ENCODE assay signal across 8 cellular contexts in the genomic region with DNA sequence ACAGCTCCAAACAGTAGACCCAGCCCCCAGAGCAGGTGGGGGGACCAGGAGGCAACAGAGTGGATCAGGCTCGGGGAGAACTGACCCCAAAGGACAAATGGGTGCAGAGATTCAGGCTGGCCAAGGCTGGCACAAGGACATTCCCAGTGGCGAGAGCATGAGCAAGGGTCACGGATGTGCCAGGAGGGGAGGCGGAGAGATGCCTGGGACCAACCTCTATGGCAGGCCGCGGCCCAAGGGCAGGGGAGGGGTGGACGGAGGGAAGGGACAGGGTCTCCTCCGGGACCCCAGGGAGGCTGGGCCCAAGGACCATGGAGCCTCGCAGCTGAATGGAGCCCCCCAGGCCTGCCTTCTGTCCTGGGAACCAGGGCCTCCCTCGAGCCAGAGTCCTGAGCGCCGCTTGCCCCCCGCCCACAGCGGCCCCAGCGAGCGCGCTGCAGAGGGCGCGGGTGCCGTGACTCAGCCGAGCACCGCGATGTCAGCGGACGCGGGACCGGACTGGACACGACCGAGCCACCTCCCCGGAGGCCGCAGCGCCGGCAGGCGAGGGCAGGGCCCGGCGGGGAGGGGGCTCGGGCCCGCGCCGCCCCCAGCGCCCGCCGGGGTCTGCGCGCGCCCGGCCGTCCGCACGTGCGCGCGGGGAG. TPM values are rescaled to one million over a fixed set of nuclear protein-coding genes. Genes with fewer than 3 reads are reported as not detected.
DNase-seq lines count a peak whose midpoint lies in the region; ATAC-seq and TF ChIP-seq lines count a peak whose summit lies in the region.

No MANE protein-coding gene starts in this region.

- intact Hi-C loops in spleen (cut with DNase I; ENCODE audit: low total_unique reads): no loop called here

- H3K27ac ChIP-seq in iPS DF 6.9 (ENCODE audit: low read length): no peak overlapping the region
- peak overlapping the region in 6 of 8 donors; percentile 13 to 93 (median 56) for H3K27ac ChIP-seq in spleen

- H3K4me3 Mint-ChIP-seq in activated CD8-positive, alpha-beta T cell treated with anti-CD3 and anti-CD28 coated beads, Interleukin-2, amount 10 ng/mL, durations not matched to agents 7 days and 5 days: peak overlapping the region; percentile 78

- no peak for TF ChIP-seq CTCF in spleen (IDR thresholded peaks at IDR 0.05 in 8 of 11, conservative IDR thresholded peaks at IDR 0.05 in 3 of 11)

- no peaks in the 10 kb centered on the region for H3K36me3 Mint-ChIP-seq in activated CD8-positive, alpha-beta T cell treated with anti-CD3 and anti-CD28 coated beads, Interleukin-2, amount 10 ng/mL, durations not matched to agents 7 days and 5 days (ENCODE audit: low read depth)

- H3K27ac Mint-ChIP-seq in activated CD8-positive, alpha-beta T cell treated with anti-CD3 and anti-CD28 coated beads, Interleukin-2, amount 10 ng/mL, durations not matched to agents 7 days and 5 days: peak overlapping the region; percentile 43

- H3K27me3 Mint-ChIP-seq in activated CD8-positive, alpha-beta T cell treated with anti-CD3 and anti-CD28 coated beads, Interleukin-2, amount 10 ng/mL, durations not matched to agents 7 days and 5 days (ENCODE audit: low read depth): peaks cover 2% of the 10 kb centered on the region

- H3K36me3 ChIP-seq in iPS DF 6.9 (ENCODE audit: control insufficient read depth, insufficient read depth, low read length) (no peaks in the 10 kb centered on the region; the same call in 1 of the 2 replicates), spleen (peaks cover 0 to 3% (median 0%) of the 10 kb centered on the region in 6 donors)

- POLR2A ChIA-PET in activated CD8-positive, alpha-beta T cell treated with anti-CD3 and anti-CD28 coated beads, Interleukin-2, amount 10 ng/mL, durations not matched to agents 7 days and 5 days (lab: Charles Lee): interaction anchor here (1.0 kb wide), 1 partner anchor 83 kb away, joined by 3 read pairs; the partner anchor contains the start of gene FBXW5

- H3K4me1 ChIP-seq in iPS DF 6.9 (ENCODE audit: control insufficient read depth, insufficient read depth, low read length) (peaks cover 2% of the 10 kb centered on the region), spleen (peaks cover 46 to 94% (median 79%) of the 10 kb centered on the region in 6 donors)

- WGBS in iPS DF 6.9 (ENCODE audit: insufficient coverage, insufficient read length): no CpG with 5 or more reads among the region's 53 CpGs
- WGBS in spleen, 5 donors: 6 to 43% (median 13%) methylated on average over 9 to 53 of the region's 53 CpGs

- CTCF ChIA-PET in activated CD8-positive, alpha-beta T cell treated with anti-CD3 and anti-CD28 coated beads, Interleukin-2, amount 10 ng/mL, durations not matched to agents 7 days and 5 days (lab: Charles Lee): interaction anchor here (1.2 to 4.5 kb wide), 8 partner anchors 8 to 209 kb away, joined by 3 to 41 read pairs (median 26); partner anchors contain the start of genes CLIC3, NPDC1 and PAXX

- peaks cover 61% of the 10 kb centered on the region for H3K4me1 Mint-ChIP-seq in activated CD8-positive, alpha-beta T cell treated with anti-CD3 and anti-CD28 coated beads, Interleukin-2, amount 10 ng/mL, durations not matched to agents 7 days and 5 days (ENCODE audit: low read depth)

- DNase-seq in NCI-H748 (lab: John Stamatoyannopoulos, UW; ENCODE audit: unreplicated experiment) (peak; percentile 60), NCI-H748 treated with DMSO at 0.1 percent for 48 hours (lab: John Stamatoyannopoulos, UW) (no peak), iPS DF 6.9 (ENCODE audit: low read depth, low spot score) (no peak), spleen (peak; percentile 89), SK-N-DZ (ENCODE audit: low spot score) (no peak)
- no peak for DNase-seq in activated CD8-positive, alpha-beta T cell treated with anti-CD3 and anti-CD28 coated beads, Interleukin-2, amount 10 ng/mL, durations not matched to agents 7 days and 5 days

- no peak for ATAC-seq in activated CD8-positive, alpha-beta T cell treated with anti-CD3 and anti-CD28 coated beads, Interleukin-2, amount 10 ng/mL, durations not matched to agents 7 days and 5 days
- no peak for ATAC-seq in HG03045 (IDR thresholded peaks at IDR 0.05; ENCODE audit: unreplicated experiment)
- no peak for ATAC-seq in HG03565 (IDR thresholded peaks at IDR 0.05; ENCODE audit: unreplicated experiment)

- no peak for TF ChIP-seq POLR2A in spleen (IDR thresholded peaks at IDR 0.05)

- no peaks in the 10 kb centered on the region for H3K9me3 Mint-ChIP-seq in activated CD8-positive, alpha-beta T cell treated with anti-CD3 and anti-CD28 coated beads, Interleukin-2, amount 10 ng/mL, durations not matched to agents 7 days and 5 days (ENCODE audit: insufficient read depth)

- H3K4me3 ChIP-seq in iPS DF 6.9 (ENCODE audit: low read length) (peak overlapping the region; percentile 42; the same call in 1 of the 2 replicates), spleen (peak overlapping the region; percentile 25 to 86 (median 39))

- H3K9me3 ChIP-seq in iPS DF 6.9 (ENCODE audit: control insufficient read depth, insufficient read depth, low read length) (no peaks in the 10 kb centered on the region), spleen (no peaks in the 10 kb centered on the region)

- H3K27me3 ChIP-seq in iPS DF 6.9 (ENCODE audit: control insufficient read depth, insufficient read depth, low read length): no peaks in the 10 kb centered on the region; the same call in 1 of the 2 replicates
- H3K27me3 ChIP-seq in spleen (replicated peaks in 1 of 7): no peaks in the 10 kb centered on the region

RNA-seq across cellular contexts. Expression of gene ABCA2, which starts 0.5 kb away (rescaled TPM):
- total RNA-seq in activated CD8-positive, alpha-beta T cell treated with anti-CD3 and anti-CD28 coated beads, Interleukin-2, amount 10 ng/mL, durations not matched to agents 7 days and 5 days: 10 to 100 TPM; 61.5 to 62.0 TPM
- total RNA-seq in spleen: 10 to 100 TPM; 36.3 to 97.5 (median 59.0) TPM
- 10 to 100 TPM; 11.9 to 38.6 (median 19.6) TPM for polyA plus RNA-seq in spleen
- polyA plus RNA-seq in SK-N-DZ (2014; cell fraction: cytosol; rRNA removed): 13.0 and 16.4 TPM in 2 replicates
- polyA plus RNA-seq in SK-N-DZ (2014; cell fraction: nucleus; rRNA removed): 89.2 and 146 TPM in 2 replicates

RNA-seq across cellular contexts. Expression of gene FUT7, which starts 4.4 kb away (rescaled TPM):
- 1 to 10 TPM; 2.5 to 2.6 TPM for total RNA-seq in activated CD8-positive, alpha-beta T cell treated with anti-CD3 and anti-CD28 coated beads, Interleukin-2, amount 10 ng/mL, durations not matched to agents 7 days and 5 days
- total RNA-seq in spleen: 10 to 100 TPM in 2 of 7 donors, 1 to 10 TPM in 5; 5.5 to 14.9 (median 6.7) TPM
- 1 to 10 TPM; 4.0 to 6.9 (median 4.8) TPM for polyA plus RNA-seq in spleen
- polyA plus RNA-seq in SK-N-DZ (2014; cell fraction: cytosol; rRNA removed): 0.22 TPM in 1 of 2 replicates, not detected in the other
- 0.15 TPM in 2 replicates for polyA plus RNA-seq in SK-N-DZ (2014; cell fraction: nucleus; rRNA removed)

RNA-seq across cellular contexts. Expression of gene NPDC1, which starts 18.5 kb away (rescaled TPM):
- 10 to 100 TPM; 20.1 to 29.9 TPM for total RNA-seq in activated CD8-positive, alpha-beta T cell treated with anti-CD3 and anti-CD28 coated beads, Interleukin-2, amount 10 ng/mL, durations not matched to agents 7 days and 5 days
- total RNA-seq in spleen: 100 to 1,000 TPM in 5 of 7 donors, 10 to 100 TPM in 2; 86.3 to 197 (median 111) TPM
- polyA plus RNA-seq in spleen: 100 to 1,000 TPM; 104 to 358 (median 256) TPM
- 34.3 and 47.9 TPM in 2 replicates for polyA plus RNA-seq in SK-N-DZ (2014; cell fraction: cytosol; rRNA removed)
- 420 and 583 TPM in 2 replicates for polyA plus RNA-seq in SK-N-DZ (2014; cell fraction: nucleus; rRNA removed)

RNA-seq across cellular contexts. Expression of gene ENTPD2, which starts 26.4 kb away (rescaled TPM):
- under 1 TPM in 1 of 2 experiments, not detected in 1; 0.34 TPM for total RNA-seq in activated CD8-positive, alpha-beta T cell treated with anti-CD3 and anti-CD28 coated beads, Interleukin-2, amount 10 ng/mL, durations not matched to agents 7 days and 5 days
- under 1 TPM in 2 of 7 donors, not detected in 5; 0.32 to 0.40 TPM for total RNA-seq in spleen
- polyA plus RNA-seq in spleen: under 1 TPM in 2 of 3 donors, not detected in 1; 0.11 to 0.58 TPM
- not detected in 2 replicates for polyA plus RNA-seq in SK-N-DZ (2014; cell fraction: cytosol; rRNA removed)
- polyA plus RNA-seq in SK-N-DZ (2014; cell fraction: nucleus; rRNA removed): 1.2 TPM in 1 of 2 replicates, not detected in the other

RNA-seq across cellular contexts. Expression of gene CLIC3, which starts 31.1 kb away (rescaled TPM):
- total RNA-seq in activated CD8-positive, alpha-beta T cell treated with anti-CD3 and anti-CD28 coated beads, Interleukin-2, amount 10 ng/mL, durations not matched to agents 7 days and 5 days: 1 to 10 TPM; 3.6 to 4.8 TPM
- total RNA-seq in spleen: 10 to 100 TPM in 1 of 7 donors, 1 to 10 TPM in 6; 3.5 to 10.7 (median 5.5) TPM
- 1 to 10 TPM; 2.9 to 7.2 (median 5.3) TPM for polyA plus RNA-seq in spleen
- polyA plus RNA-seq in SK-N-DZ (2014; cell fraction: cytosol; rRNA removed): not detected in 2 replicates
- not detected in 2 replicates for polyA plus RNA-seq in SK-N-DZ (2014; cell fraction: nucleus; rRNA removed)

Comparison
In these comparisons a context has a peak if more than half of its experiments do, and no peak if none do; other contexts are left out.
1. DNase-seq: peak in NCI-H748 (single experiment) and spleen (single experiment); none in NCI-H748 treated with DMSO at 0.1 percent for 48 hours (single experiment), activated CD8-positive, alpha-beta T cell treated with anti-CD3 and anti-CD28 coated beads, Interleukin-2, amount 10 ng/mL, durations not matched to agents 7 days and 5 days (single experiment), iPS DF 6.9 (single experiment) and SK-N-DZ (single experiment).